2 cellular contexts compared by ENCODE assay signal in genomic region chr5:107067391-107067790, GRCh38.
TF ChIP-seq lines count a peak whose summit lies in the region.

No MANE protein-coding gene starts in this region.

TF ChIP-seq in H1, 55 proteins besides CTCF, POLR2A, EP300 and RAD21:
- TF ChIP-seq TEAD4 (IDR thresholded peaks at IDR 0.05; ENCODE audit: low read depth, low read length) (0 out of 2 replicates have a peak, but pooled peaks have one; percentile 36), RBBP5 (IDR thresholded peaks at IDR 0.05; ENCODE audit: borderline replicate concordance, low read depth, low read length) (no peak), FOSL1 (IDR thresholded peaks at IDR 0.05; ENCODE audit: insufficient read depth, low read depth, low read length) (no peak)

TF ChIP-seq in HEK293T, 16 proteins besides CTCF, POLR2A, EP300 and RAD21 (continued from another document):
- TF ChIP-seq L3MBTL2 (conservative IDR thresholded peaks at IDR 0.05) (no peak), NFRKB (IDR thresholded peaks at IDR 0.05) (no peak), ZNF384 (IDR thresholded peaks at IDR 0.05) (no peak), TARDBP (IDR thresholded peaks at IDR 0.05) (no peak), SP1 (IDR thresholded peaks at IDR 0.05) (no peak), FOXK2 (IDR thresholded peaks at IDR 0.05) (no peak), ELF4 (IDR thresholded peaks at IDR 0.05) (no peak), PKNOX1 (IDR thresholded peaks at IDR 0.05) (no peak), SUZ12 (IDR thresholded peaks at IDR 0.05) (no peak), CTBP1 (IDR thresholded peaks at IDR 0.05; ENCODE audit: borderline replicate concordance) (no peak), HDGF (IDR thresholded peaks at IDR 0.05; ENCODE audit: borderline replicate concordance) (no peak), ARNT (IDR thresholded peaks at IDR 0.05) (no peak), FOXM1 (IDR thresholded peaks at IDR 0.05; ENCODE audit: borderline replicate concordance) (no peak), LEF1 (IDR thresholded peaks at IDR 0.05; ENCODE audit: borderline replicate concordance) (no peak)
TF ChIP-seq in HEK293T: peak in this region for 0.
